ENCODE assay signal across 19 cellular contexts in genomic region chr9:112854657-112855056, GRCh38. TPM values are rescaled to one million over a fixed set of nuclear protein-coding genes. Genes with fewer than 3 reads are reported as not detected.
DNase-seq lines count a peak whose midpoint lies in the region; ATAC-seq and TF ChIP-seq lines count a peak whose summit lies in the region.
"Had no signal": no experiment of that assay in that cellular context is flagged by ENCODE, and none has a peak within 500 bp of the region (broad histone marks: within the 10 kb centered on the region; RNA-seq: fewer than 3 reads in every experiment).

No MANE protein-coding gene starts in this region.

- DNase-seq in dorsolateral prefrontal cortex (peak in 3 of 10 donors; percentile 34 to 46 (median 42)), mesenteric fat pad (ENCODE audit: low spot score) (peak; percentile 20), HuH-7 (ENCODE audit: low spot score) (no peak)
- no peak for DNase-seq in stimulated activated effector memory CD8-positive, alpha-beta T cell treated with anti-CD3 and anti-CD28 coated beads, Interleukin-12 subunit alpha, Interleukin-12 subunit beta, amount 100 ng/mL, for 72 hours (ENCODE audit: low spot score in 2 of 2)
- no peak for DNase-seq in activated T-cell treated with anti-CD3 and anti-CD28 coated beads, Interleukin-2, amount 50 U/mL, for 72 hours
- DNase-seq: AML-193; Calu3; CD4-positive, alpha-beta T cell; DMS 273 treated with DMSO at 0.1 percent for 48 hours; HCEC 1CT; HFFc6 had no signal

- H3K36me3 Mint-ChIP-seq in stimulated activated effector memory CD8-positive, alpha-beta T cell treated with anti-CD3 and anti-CD28 coated beads, Interleukin-12 subunit alpha, Interleukin-12 subunit beta, amount 100 ng/mL, for 72 hours, result peaks cover 9% of the 10 kb centered on the region
- H3K36me3 Mint-ChIP-seq in activated T-cell treated with anti-CD3 and anti-CD28 coated beads, Interleukin-2, amount 50 U/mL, for 72 hours (ENCODE audit: insufficient read depth in 2 of 2), result no peaks in the 10 kb centered on the region

- peaks cover 21% of the 10 kb centered on the region for H3K4me1 Mint-ChIP-seq in stimulated activated effector memory CD8-positive, alpha-beta T cell treated with anti-CD3 and anti-CD28 coated beads, Interleukin-12 subunit alpha, Interleukin-12 subunit beta, amount 100 ng/mL, for 72 hours
- peaks cover 5% of the 10 kb centered on the region for H3K4me1 Mint-ChIP-seq in activated T-cell treated with anti-CD3 and anti-CD28 coated beads, Interleukin-2, amount 50 U/mL, for 72 hours (ENCODE audit: low read depth)

- no peak for ATAC-seq in stimulated activated effector memory CD8-positive, alpha-beta T cell treated with anti-CD3 and anti-CD28 coated beads, Interleukin-12 subunit alpha, Interleukin-12 subunit beta, amount 100 ng/mL, for 72 hours
- no peak for ATAC-seq in HG02938 (IDR thresholded peaks at IDR 0.05; ENCODE audit: unreplicated experiment)
- no peak for ATAC-seq in activated T-cell treated with anti-CD3 and anti-CD28 coated beads, Interleukin-2, amount 50 U/mL, for 72 hours (replicated peaks in 1 of 2)
- ATAC-seq: A549, GM12878, HepG2 had no signal

- no peak for TF ChIP-seq CTCF in dorsolateral prefrontal cortex (IDR thresholded peaks at IDR 0.05 in 54 of 56, conservative IDR thresholded peaks at IDR 0.05 in 2 of 56; ENCODE audit: low read depth in 1 of 56, partially characterized antibody in 56 of 56)

- no peaks in the 10 kb centered on the region for H3K27me3 ChIP-seq in dorsolateral prefrontal cortex
- H3K27me3 ChIP-seq: BLaER1 had no signal

- no peaks in the 10 kb centered on the region for H3K27me3 Mint-ChIP-seq in activated T-cell treated with anti-CD3 and anti-CD28 coated beads, Interleukin-2, amount 50 U/mL, for 72 hours (ENCODE audit: low read depth)
- H3K27me3 Mint-ChIP-seq: CD4-positive, alpha-beta T cell had no signal

- intact Hi-C loops in dorsolateral prefrontal cortex (cut with DNase I), result loop anchor here (5.0 to 10.0 kb wide), 5 partner anchors 48 to 477 kb away; partner anchors contain the start of genes SNX30 (in 2 of the 2) and INIP (in 1 of the 2)

- peak overlapping the region; percentile 82 for H3K27ac Mint-ChIP-seq in stimulated activated effector memory CD8-positive, alpha-beta T cell treated with anti-CD3 and anti-CD28 coated beads, Interleukin-12 subunit alpha, Interleukin-12 subunit beta, amount 100 ng/mL, for 72 hours
- no peak overlapping the region for H3K27ac Mint-ChIP-seq in activated T-cell treated with anti-CD3 and anti-CD28 coated beads, Interleukin-2, amount 50 U/mL, for 72 hours
- H3K27ac Mint-ChIP-seq: CD4-positive, alpha-beta T cell; HFFc6 had no signal

- H3K27ac ChIP-seq in angular gyrus (ENCODE audit: low read depth, low read length) (peak overlapping the region; percentile 29), dorsolateral prefrontal cortex (peak overlapping the region in 43 of 59 donors; percentile 6 to 92 (median 76))
- H3K27ac ChIP-seq: A549, BLaER1 had no signal

- no peak overlapping the region for H3K4me3 Mint-ChIP-seq in stimulated activated effector memory CD8-positive, alpha-beta T cell treated with anti-CD3 and anti-CD28 coated beads, Interleukin-12 subunit alpha, Interleukin-12 subunit beta, amount 100 ng/mL, for 72 hours
- H3K4me3 Mint-ChIP-seq in activated T-cell treated with anti-CD3 and anti-CD28 coated beads, Interleukin-2, amount 50 U/mL, for 72 hours, result no peak overlapping the region
- H3K4me3 Mint-ChIP-seq: CD4-positive, alpha-beta T cell; HFFc6 had no signal

- no peaks in the 10 kb centered on the region for H3K9me3 Mint-ChIP-seq in stimulated activated effector memory CD8-positive, alpha-beta T cell treated with anti-CD3 and anti-CD28 coated beads, Interleukin-12 subunit alpha, Interleukin-12 subunit beta, amount 100 ng/mL, for 72 hours
- H3K9me3 Mint-ChIP-seq in activated T-cell treated with anti-CD3 and anti-CD28 coated beads, Interleukin-2, amount 50 U/mL, for 72 hours, result no peaks in the 10 kb centered on the region
- H3K9me3 Mint-ChIP-seq: CD4-positive, alpha-beta T cell; HFFc6 had no signal

- H3K4me3 ChIP-seq in dorsolateral prefrontal cortex, result no peak overlapping the region
- H3K4me3 ChIP-seq: A549, BLaER1, GM12878 had no signal

RNA-seq across cellular contexts. Expression of gene SLC46A2, which starts 36.0 kb away (rescaled TPM):
- total RNA-seq in dorsolateral prefrontal cortex (1 to 10 TPM in 13 of 120 experiments, under 1 TPM in 87, not detected in 20; 0.18 to 1.8 (median 0.56) TPM), mesenteric fat pad (0.35 TPM)
- total RNA-seq in activated T-cell treated with anti-CD3 and anti-CD28 coated beads, Interleukin-2, amount 50 U/mL, for 72 hours, result not detected
- total RNA-seq: Calu3; CD4-positive, alpha-beta T cell; Daoy; GM12878; H4; HepG2; HFFc6 had no signal
